15 cellular contexts compared by ENCODE assay signal in genomic region chrX:11446951-11447350, GRCh38.
"Had no signal": no experiment of that assay in that cellular context is flagged by ENCODE, and none has a peak within 500 bp of the region (broad histone marks: within the 10 kb centered on the region; RNA-seq: fewer than 3 reads in every experiment).

No MANE protein-coding gene starts in this region.

- H3K4me1 ChIP-seq: spleen, upper lobe of right lung had no signal

- ATAC-seq: esophagus mucosa; right cardiac atrium; stimulated activated memory B cell treated with anti-CD40 and anti-IgM and Interleukin-4, amounts not matched to agents 10 μg/mL and 1 μg/mL and 100 μg/mL, for 72 hours; upper lobe of right lung had no signal

- H3K27ac Mint-ChIP-seq: activated naive CD4-positive, alpha-beta T cell treated with anti-CD3 and anti-CD28 coated beads, Interleukin-2, amount 50 U/mL, for 24 hours; naive B cell; stimulated activated memory B cell treated with anti-CD40 and anti-IgM and Interleukin-4, amounts not matched to agents 10 μg/mL and 1 μg/mL and 100 μg/mL, for 72 hours had no signal

- H3K9me3 Mint-ChIP-seq: activated naive CD4-positive, alpha-beta T cell treated with anti-CD3 and anti-CD28 coated beads, Interleukin-2, amount 50 U/mL, for 24 hours; stimulated activated memory B cell treated with anti-CD40 and anti-IgM and Interleukin-4, amounts not matched to agents 10 μg/mL and 1 μg/mL and 100 μg/mL, for 72 hours had no signal

- H3K36me3 ChIP-seq: neutrophil, spleen, upper lobe of right lung had no signal

- H3K4me1 Mint-ChIP-seq: activated naive CD4-positive, alpha-beta T cell treated with anti-CD3 and anti-CD28 coated beads, Interleukin-2, amount 50 U/mL, for 24 hours; naive B cell; stimulated activated memory B cell treated with anti-CD40 and anti-IgM and Interleukin-4, amounts not matched to agents 10 μg/mL and 1 μg/mL and 100 μg/mL, for 72 hours had no signal

- H3K9me3 ChIP-seq: neutrophil, spleen, upper lobe of right lung had no signal

- H3K27ac ChIP-seq: dorsolateral prefrontal cortex, neutrophil, upper lobe of right lung had no signal

- H3K4me3 Mint-ChIP-seq: activated naive CD4-positive, alpha-beta T cell treated with anti-CD3 and anti-CD28 coated beads, Interleukin-2, amount 50 U/mL, for 24 hours; naive B cell; stimulated activated memory B cell treated with anti-CD40 and anti-IgM and Interleukin-4, amounts not matched to agents 10 μg/mL and 1 μg/mL and 100 μg/mL, for 72 hours had no signal

- H3K4me3 ChIP-seq: dorsolateral prefrontal cortex, spleen, upper lobe of right lung had no signal

- H3K27me3 Mint-ChIP-seq: activated naive CD4-positive, alpha-beta T cell treated with anti-CD3 and anti-CD28 coated beads, Interleukin-2, amount 50 U/mL, for 24 hours had no signal

- DNase-seq: activated CD4-positive, alpha-beta T cell treated with anti-CD3 and anti-CD28 coated beads, Interleukin-2, amount 50 U/mL, for 1 hour; activated effector memory CD4-positive, alpha-beta T cell treated with Interleukin-2 at 50 U/mL for 16 hours; activated T-cell treated with anti-CD3 and anti-CD28 coated beads, Interleukin-2, amount 50 U/mL, for 1 hour; amniotic stem cell; dorsolateral prefrontal cortex; midbrain; naive B cell; right cardiac atrium; spleen; stimulated activated CD4-positive, alpha-beta T cell treated with anti-CD3 and anti-CD28 coated beads, Interleukin-1b, Interleukin-23, amount 100 ng/mL, for 48 hours; upper lobe of right lung had no signal

- H3K27me3 ChIP-seq: neutrophil, upper lobe of right lung had no signal

- H3K36me3 Mint-ChIP-seq: activated naive CD4-positive, alpha-beta T cell treated with anti-CD3 and anti-CD28 coated beads, Interleukin-2, amount 50 U/mL, for 24 hours; naive B cell; stimulated activated memory B cell treated with anti-CD40 and anti-IgM and Interleukin-4, amounts not matched to agents 10 μg/mL and 1 μg/mL and 100 μg/mL, for 72 hours had no signal
